In genomic region chr17:78390241-78391050, GRCh38 we compare ENCODE assay signal across 9 cellular contexts. TPM values are rescaled to one million over a fixed set of nuclear protein-coding genes. Genes with fewer than 3 reads are reported as not detected.
DNase-seq lines count a peak whose midpoint lies in the region; ATAC-seq and TF ChIP-seq lines count a peak whose summit lies in the region.
"Had no signal": no experiment of that assay in that cellular context is flagged by ENCODE, and none has a peak within 500 bp of the region (broad histone marks: within the 10 kb centered on the region; RNA-seq: fewer than 3 reads in every experiment).

No MANE protein-coding gene starts in this region.

- no peaks in the 10 kb centered on the region for H3K9me3 ChIP-seq in SJSA1 (replicated peaks)
- no peaks in the 10 kb centered on the region for H3K9me3 ChIP-seq in gastroesophageal sphincter
- no peaks in the 10 kb centered on the region for H3K9me3 ChIP-seq in stomach

- H3K4me1 Mint-ChIP-seq in activated T-cell treated with anti-CD3 and anti-CD28 coated beads, Interleukin-2, amount 50 U/mL, for 24 hours (ENCODE audit: low read depth): peaks cover 83% of the 10 kb centered on the region

- H3K4me3 Mint-ChIP-seq in activated T-cell treated with anti-CD3 and anti-CD28 coated beads, Interleukin-2, amount 50 U/mL, for 24 hours: no peak overlapping the region
- H3K4me3 Mint-ChIP-seq: activated naive CD8-positive, alpha-beta T cell treated with anti-CD3 and anti-CD28 coated beads, Interleukin-2, amount 10 ng/mL, durations not matched to agents 7 days and 5 days had no signal

- H3K4me1 ChIP-seq in SJSA1 (replicated peaks) (peaks cover 84% of the 10 kb centered on the region), gastroesophageal sphincter (peaks cover 0 to 72% (median 45%) of the 10 kb centered on the region in 3 donors), stomach (peaks cover 36 to 83% (median 54%) of the 10 kb centered on the region in 4 donors)

- TF ChIP-seq CTCF in gastroesophageal sphincter (IDR thresholded peaks at IDR 0.05) (peak in 2 of 4 experiments; percentile 2 to 17), stomach (IDR thresholded peaks at IDR 0.05) (no peak), GM13977 (IDR thresholded peaks at IDR 0.05; ENCODE audit: extremely low read depth, insufficient read depth, missing control alignments) (no peak)

- peak; percentile 57 for ATAC-seq in gastroesophageal sphincter

- no peak for DNase-seq in activated T-cell treated with anti-CD3 and anti-CD28 coated beads, Interleukin-2, amount 50 U/mL, for 24 hours
- DNase-seq in activated T-cell treated with anti-CD3 and anti-CD28 coated beads for 4 hours (no peak), SJSA1 (ENCODE audit: low read depth in 1 of 2, low spot score in 2 of 2) (peak; percentile 97 to 98), stomach (no peak), GM13977 (ENCODE audit: low spot score) (no peak), NCI-H187 treated with DMSO at 0.1 percent for 48 hours (lab: John Stamatoyannopoulos, UW) (no peak)
- DNase-seq in effector CD8-positive, alpha-beta T cell (lab: John Stamatoyannopoulos, UW): no peak
- DNase-seq: activated naive CD8-positive, alpha-beta T cell treated with anti-CD3 and anti-CD28 coated beads, Interleukin-2, amount 10 ng/mL, durations not matched to agents 7 days and 5 days had no signal

- H3K27me3 ChIP-seq in SJSA1 (replicated peaks) (no peaks in the 10 kb centered on the region), gastroesophageal sphincter (no peaks in the 10 kb centered on the region), stomach (no peaks in the 10 kb centered on the region)

- H3K9me3 Mint-ChIP-seq in activated T-cell treated with anti-CD3 and anti-CD28 coated beads, Interleukin-2, amount 50 U/mL, for 24 hours: no peaks in the 10 kb centered on the region
- H3K9me3 Mint-ChIP-seq: activated naive CD8-positive, alpha-beta T cell treated with anti-CD3 and anti-CD28 coated beads, Interleukin-2, amount 10 ng/mL, durations not matched to agents 7 days and 5 days had no signal

- peaks cover 29% of the 10 kb centered on the region for H3K36me3 ChIP-seq in SJSA1
- H3K36me3 ChIP-seq in gastroesophageal sphincter: peaks cover 0 to 20% of the 10 kb centered on the region in 2 donors
- peaks cover 5 to 36% (median 26%) of the 10 kb centered on the region in 4 donors for H3K36me3 ChIP-seq in stomach

- TF ChIP-seq EP300 in gastroesophageal sphincter (IDR thresholded peaks at IDR 0.05) (no peak), stomach (IDR thresholded peaks at IDR 0.05) (no peak)

- no peak overlapping the region for H3K4me3 ChIP-seq in SJSA1
- no peak overlapping the region for H3K4me3 ChIP-seq in gastroesophageal sphincter
- no peak overlapping the region for H3K4me3 ChIP-seq in stomach

- TF ChIP-seq POLR2A in gastroesophageal sphincter (IDR thresholded peaks at IDR 0.05): no peak
- no peak for TF ChIP-seq POLR2A in stomach (IDR thresholded peaks at IDR 0.05)

- in situ Hi-C loops in GM13977 (cut with MboI; ENCODE audit: low pct_unique_long_range_greater_than_20kb, low sequenced_read_pairs, unreplicated experiment): no loop called here

- H3K27ac Mint-ChIP-seq in activated T-cell treated with anti-CD3 and anti-CD28 coated beads, Interleukin-2, amount 50 U/mL, for 24 hours: peak overlapping the region; percentile 100
- H3K27ac Mint-ChIP-seq: activated naive CD8-positive, alpha-beta T cell treated with anti-CD3 and anti-CD28 coated beads, Interleukin-2, amount 10 ng/mL, durations not matched to agents 7 days and 5 days had no signal

- intact Hi-C loops in stomach (cut with DNase I; ENCODE audit: low total_unique reads): no loop called here

- no peaks in the 10 kb centered on the region for H3K27me3 Mint-ChIP-seq in activated T-cell treated with anti-CD3 and anti-CD28 coated beads, Interleukin-2, amount 50 U/mL, for 24 hours
- H3K27me3 Mint-ChIP-seq: activated naive CD8-positive, alpha-beta T cell treated with anti-CD3 and anti-CD28 coated beads, Interleukin-2, amount 10 ng/mL, durations not matched to agents 7 days and 5 days had no signal

- peaks cover 91% of the 10 kb centered on the region for H3K36me3 Mint-ChIP-seq in activated T-cell treated with anti-CD3 and anti-CD28 coated beads, Interleukin-2, amount 50 U/mL, for 24 hours (ENCODE audit: low read depth)

- WGBS in gastroesophageal sphincter (ENCODE audit: low coverage in 1 of 2), 2 donors: 50 to 71% methylated on average over 2 to 7 of the region's 15 CpGs
- WGBS in stomach, 5 donors: 65 to 77% (median 73%) methylated on average over 11 to 15 of the region's 15 CpGs

- peak overlapping the region; percentile 66 for H3K27ac ChIP-seq in SJSA1
- H3K27ac ChIP-seq in gastroesophageal sphincter: peak overlapping the region in 3 of 4 donors; percentile 17 to 79 (median 38)
- peak overlapping the region in 3 of 5 donors; percentile 42 to 95 (median 94) for H3K27ac ChIP-seq in stomach

RNA-seq across cellular contexts. Expression of gene PGS1, which starts 12.0 kb away (rescaled TPM):
- total RNA-seq in SJSA1 (2014; rRNA removed; shearing (Covaris generic)): 43.6 and 64.1 TPM in 2 replicates
- total RNA-seq in gastroesophageal sphincter (10 to 100 TPM; 24.1 to 53.0 (median 38.8) TPM), stomach (100 to 1,000 TPM in 2 of 5 donors, 10 to 100 TPM in 3; 27.8 to 209 (median 41.7) TPM)
- 10 to 100 TPM; 11.9 to 19.1 (median 14.9) TPM for polyA plus RNA-seq in stomach

RNA-seq across cellular contexts. Expression of gene SOCS3, which starts 30.6 kb away (rescaled TPM):
- 44.7 and 71.9 TPM in 2 replicates for total RNA-seq in SJSA1 (2014; rRNA removed; shearing (Covaris generic))
- total RNA-seq in gastroesophageal sphincter: 100 to 1,000 TPM in 1 of 4 donors, 10 to 100 TPM in 3; 11.5 to 423 (median 38.2) TPM
- 10 to 100 TPM; 48.4 to 62.9 (median 52.2) TPM for total RNA-seq in stomach
- 10 to 100 TPM; 18.7 to 46.9 (median 39.7) TPM for polyA plus RNA-seq in stomach

Comparison
In these comparisons a context has a peak if more than half of its experiments do, and no peak if none do; other contexts are left out.
1. DNase-seq: peak in SJSA1 (2 of 2); none in activated T-cell treated with anti-CD3 and anti-CD28 coated beads, Interleukin-2, amount 50 U/mL, for 24 hours (single experiment), activated T-cell treated with anti-CD3 and anti-CD28 coated beads for 4 hours (single experiment), stomach (single experiment), GM13977 (single experiment), effector CD8-positive, alpha-beta T cell (single experiment) and NCI-H187 treated with DMSO at 0.1 percent for 48 hours (single experiment).
2. H3K27ac ChIP-seq: peak in every context shown above with its lines; median percentile 94 in stomach; 66 in SJSA1; 38 in gastroesophageal sphincter.